ENCODE assay signal across 8 cellular contexts in the genomic region with DNA sequence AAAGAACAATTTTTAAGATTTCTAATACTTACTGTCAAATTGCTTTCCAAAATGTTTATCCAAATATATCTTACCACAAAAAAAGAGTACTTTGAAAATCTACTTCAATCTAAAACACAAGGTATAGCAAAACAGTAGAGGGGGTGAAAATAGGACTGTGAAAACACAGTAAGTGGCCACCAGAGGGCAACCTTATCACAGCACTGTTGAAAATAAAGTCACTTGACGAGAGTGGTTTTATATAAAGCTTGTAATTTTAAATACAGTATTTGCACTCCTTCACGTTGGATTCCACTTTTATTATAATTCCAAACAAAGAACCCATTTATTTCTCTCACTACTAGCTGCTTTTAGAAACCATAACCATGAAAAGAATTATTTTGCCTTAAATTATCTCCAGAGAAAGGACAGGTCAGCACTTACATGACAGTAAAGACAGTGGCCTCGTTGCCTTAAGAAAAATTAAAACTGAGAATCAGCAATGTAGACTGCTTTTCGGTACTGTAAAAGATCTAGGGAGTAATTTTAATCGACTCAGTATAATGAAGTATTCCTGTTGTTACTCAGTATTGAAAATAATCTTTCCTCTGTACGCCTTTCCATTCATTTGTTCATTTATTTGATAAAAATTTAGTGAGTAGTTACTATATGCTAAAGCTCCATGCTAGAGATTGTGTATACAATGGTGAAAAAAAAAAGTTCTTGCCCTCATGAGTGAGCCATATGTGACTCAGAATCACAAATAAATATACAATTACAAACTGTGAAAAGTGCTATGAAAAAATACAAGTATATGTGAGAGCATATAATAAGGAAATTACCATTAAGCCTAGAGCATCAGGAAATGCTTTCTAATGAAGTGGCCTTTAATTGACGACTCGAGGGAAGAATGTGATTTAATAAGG. TPM values are rescaled to one million over a fixed set of nuclear protein-coding genes. Genes with fewer than 3 reads are reported as not detected.
A peak's percentile ranks its signal among the peaks of the same experiment; 100 is the strongest.
DNase-seq lines count a peak whose midpoint lies in the region; ATAC-seq, FAIRE-seq and TF ChIP-seq lines count a peak whose summit lies in the region.

No MANE protein-coding gene starts in this region.

- H3K4me3 ChIP-seq in RWPE2 (ENCODE audit: severe bottlenecking) (no peak overlapping the region), foreskin fibroblast (ENCODE audit: low read depth in 1 of 2, low read length in 2 of 2) (no peak overlapping the region), thyroid gland (replicated peaks in 1 of 3) (no peak overlapping the region)

- TF ChIP-seq POLR2A in thyroid gland (IDR thresholded peaks at IDR 0.05): no peak

- intact Hi-C loops in thyroid gland (cut with DNase I): no loop called here

- H3K27ac ChIP-seq in RWPE2 (ENCODE audit: poor library complexity, severe bottlenecking): no peak overlapping the region
- H3K27ac ChIP-seq in thyroid gland: peak overlapping the region in 2 of 3 donors; percentile 26 to 31

- peaks cover 10% of the 10 kb centered on the region; the same call in 1 of the 2 replicates for H3K36me3 ChIP-seq in RWPE2 (ENCODE audit: low read depth)
- no peaks in the 10 kb centered on the region for H3K36me3 ChIP-seq in thyroid gland

- peak; percentile 98 for FAIRE-seq in A204.1 (lab: Jason Lieb, UNC)

- peaks cover 16% of the 10 kb centered on the region for H3K4me1 ChIP-seq in RWPE2 (ENCODE audit: insufficient read depth, poor library complexity, severe bottlenecking)
- H3K4me1 ChIP-seq in thyroid gland: peaks cover 12 to 36% of the 10 kb centered on the region in 2 donors

- H3K9me3 ChIP-seq in RWPE2 (ENCODE audit: severe bottlenecking): no peaks in the 10 kb centered on the region
- H3K9me3 ChIP-seq in thyroid gland: no peaks in the 10 kb centered on the region

- ATAC-seq in GM18502 (IDR thresholded peaks at IDR 0.05; ENCODE audit: poor library complexity, unreplicated experiment) (peak; percentile 44), RWPE2 (ENCODE audit: low read depth) (peak; percentile 84), omental fat pad (ENCODE audit: low FRiP score) (peak; percentile 81)

- TF ChIP-seq CTCF in LNCAP (IDR thresholded peaks at IDR 0.05) (peak; percentile 90), RWPE2 (IDR thresholded peaks at IDR 0.05; ENCODE audit: poor library complexity, severe bottlenecking) (peak; percentile 96), foreskin fibroblast (IDR thresholded peaks at IDR 0.05; ENCODE audit: low read depth, low read length) (peak; percentile 80), omental fat pad (IDR thresholded peaks at IDR 0.05) (peak in 1 of 3 donors; percentile 28), thyroid gland (IDR thresholded peaks at IDR 0.05) (peak; percentile 70 to 88 (median 78))

- DNase-seq in RWPE2 (ENCODE audit: low spot score) (no peak), foreskin fibroblast (peak; percentile 43 to 83), omental fat pad (ENCODE audit: low spot score) (no peak), thyroid gland (peak; percentile 58 to 64)
- peak; percentile 10 for DNase-seq in activated effector memory CD4-positive, alpha-beta T cell treated with Interleukin-2 at 50 U/mL for 16 hours

- 52 to 53% methylated on average over 8 of the region's 8 CpGs for WGBS in thyroid gland, 2 donors

- H3K27me3 ChIP-seq in RWPE2 (ENCODE audit: insufficient read depth, poor library complexity, severe bottlenecking) (no peaks in the 10 kb centered on the region), thyroid gland (no peaks in the 10 kb centered on the region)

RNA-seq across cellular contexts. Expression of a gene that starts 40.0 kb away (rescaled TPM):
- total RNA-seq in omental fat pad (10 to 100 TPM; 32.8 to 47.6 (median 39.4) TPM), thyroid gland (10 to 100 TPM; 39.5 to 51.9 (median 46.9) TPM)

Comparison
In these comparisons a context has a peak if more than half of its experiments do, and no peak if none do; other contexts are left out.
1. DNase-seq: peak in activated effector memory CD4-positive, alpha-beta T cell treated with Interleukin-2 at 50 U/mL for 16 hours (single experiment), foreskin fibroblast (2 of 2) and thyroid gland (2 of 2); none in RWPE2 (single experiment) and omental fat pad (single experiment).
2. Peak in every context shown above with its lines, with median percentiles within 50 percentile points of each other: ATAC-seq.